Comparison of ENCODE assay signal across 8 cellular contexts in genomic region chr4:2534904-2535385, GRCh38. TPM values are rescaled to one million over a fixed set of nuclear protein-coding genes. Genes with fewer than 3 reads are reported as not detected.
DNase-seq lines count a peak whose midpoint lies in the region.

No MANE protein-coding gene starts in this region.

- H3K36me3 Mint-ChIP-seq in activated CD4-positive, alpha-beta T cell treated with anti-CD3 and anti-CD28 coated beads, Interleukin-2, amount 10 ng/mL, durations not matched to agents 24 days and 14 days (ENCODE audit: low read depth) = peaks cover 7% of the 10 kb centered on the region
- H3K36me3 Mint-ChIP-seq in activated T-helper 2 cell treated with anti-CD3 and anti-CD28 coated beads, Interferon-gamma antibody, Interleukin-2, Interleukin-4, amounts not matched to agents 10 μg/mL and 5 μg/mL and 100 μg/mL, durations not matched to agents 14 hours and 24 hours and 36 hours (ENCODE audit: low read depth) = peaks cover 13% of the 10 kb centered on the region

- H3K9me3 Mint-ChIP-seq in activated CD4-positive, alpha-beta T cell treated with anti-CD3 and anti-CD28 coated beads, Interleukin-2, amount 10 ng/mL, durations not matched to agents 24 days and 14 days = no peaks in the 10 kb centered on the region
- no peaks in the 10 kb centered on the region for H3K9me3 Mint-ChIP-seq in activated T-helper 2 cell treated with anti-CD3 and anti-CD28 coated beads, Interferon-gamma antibody, Interleukin-2, Interleukin-4, amounts not matched to agents 10 μg/mL and 5 μg/mL and 100 μg/mL, durations not matched to agents 14 hours and 24 hours and 36 hours

- no peak for DNase-seq in activated CD4-positive, alpha-beta T cell treated with anti-CD3 and anti-CD28 coated beads, Interleukin-2, amount 10 ng/mL, durations not matched to agents 24 days and 14 days
- no peak for DNase-seq in activated CD4-positive, alpha-beta T cell treated with anti-CD3 and anti-CD28 coated beads, Interleukin-2, amount 50 U/mL, for 1 hour
- no peak for DNase-seq in activated T-helper 2 cell treated with anti-CD3 and anti-CD28 coated beads, Interferon-gamma antibody, Interleukin-2, Interleukin-4, amounts not matched to agents 10 μg/mL and 5 μg/mL and 100 μg/mL, durations not matched to agents 14 hours and 24 hours and 36 hours (ENCODE audit: low spot score)
- peak; percentile 8 for DNase-seq in iPS-NIHi7 (ENCODE audit: extremely low spot score)
- DNase-seq in substantia nigra (lab: John Stamatoyannopoulos, UW) = no peak
- DNase-seq in posterior cingulate gyrus = no peak
- no peak for DNase-seq in ureter (ENCODE audit: low spot score)
- no peak for DNase-seq in NCI-H2227 (lab: John Stamatoyannopoulos, UW; ENCODE audit: unreplicated experiment)

- intact Hi-C loops in activated CD4-positive, alpha-beta T cell treated with anti-CD3 and anti-CD28 coated beads, Interleukin-2, amount 10 ng/mL, durations not matched to agents 24 days and 14 days (cut with micrococcal nuclease) = loop anchor here (2.0 to 10.0 kb wide), 5 partner anchors 157 to 822 kb away; partner anchors contain the start of genes ADD1, HAUS3, POLN and SLBP
- intact Hi-C loops in activated T-helper 2 cell treated with anti-CD3 and anti-CD28 coated beads, Interferon-gamma antibody, Interleukin-2, Interleukin-4, amounts not matched to agents 10 μg/mL and 5 μg/mL and 100 μg/mL, durations not matched to agents 14 hours and 24 hours and 36 hours (cut with micrococcal nuclease) = loop anchor here (1.0 to 5.0 kb wide), 2 partner anchors 37 to 273 kb away; partner anchors contain the start of gene MXD4
- intact Hi-C loops in posterior cingulate gyrus (cut with DNase I) = loop anchor here (5.0 kb wide), 3 partner anchors 118 to 273 kb away; partner anchors contain the start of genes CFAP99, MXD4, TNIP2 and ZFYVE28

- H3K27ac ChIP-seq in substantia nigra (ENCODE audit: low read depth, low read length, poor library complexity, severe bottlenecking) = peak overlapping the region; percentile 92

- peak overlapping the region; percentile 95 for H3K27ac Mint-ChIP-seq in activated CD4-positive, alpha-beta T cell treated with anti-CD3 and anti-CD28 coated beads, Interleukin-2, amount 10 ng/mL, durations not matched to agents 24 days and 14 days
- peak overlapping the region; percentile 80 for H3K27ac Mint-ChIP-seq in activated T-helper 2 cell treated with anti-CD3 and anti-CD28 coated beads, Interferon-gamma antibody, Interleukin-2, Interleukin-4, amounts not matched to agents 10 μg/mL and 5 μg/mL and 100 μg/mL, durations not matched to agents 14 hours and 24 hours and 36 hours

- H3K4me3 Mint-ChIP-seq in activated CD4-positive, alpha-beta T cell treated with anti-CD3 and anti-CD28 coated beads, Interleukin-2, amount 10 ng/mL, durations not matched to agents 24 days and 14 days = peak overlapping the region; percentile 92
- H3K4me3 Mint-ChIP-seq in activated T-helper 2 cell treated with anti-CD3 and anti-CD28 coated beads, Interferon-gamma antibody, Interleukin-2, Interleukin-4, amounts not matched to agents 10 μg/mL and 5 μg/mL and 100 μg/mL, durations not matched to agents 14 hours and 24 hours and 36 hours (ENCODE audit: low read depth) = peak overlapping the region; percentile 90

- H3K27me3 Mint-ChIP-seq in activated CD4-positive, alpha-beta T cell treated with anti-CD3 and anti-CD28 coated beads, Interleukin-2, amount 10 ng/mL, durations not matched to agents 24 days and 14 days = peaks cover 1% of the 10 kb centered on the region
- H3K27me3 Mint-ChIP-seq in activated T-helper 2 cell treated with anti-CD3 and anti-CD28 coated beads, Interferon-gamma antibody, Interleukin-2, Interleukin-4, amounts not matched to agents 10 μg/mL and 5 μg/mL and 100 μg/mL, durations not matched to agents 14 hours and 24 hours and 36 hours (ENCODE audit: low read depth) = peaks cover 2% of the 10 kb centered on the region

- peaks cover 11% of the 10 kb centered on the region for H3K4me1 Mint-ChIP-seq in activated CD4-positive, alpha-beta T cell treated with anti-CD3 and anti-CD28 coated beads, Interleukin-2, amount 10 ng/mL, durations not matched to agents 24 days and 14 days
- H3K4me1 Mint-ChIP-seq in activated T-helper 2 cell treated with anti-CD3 and anti-CD28 coated beads, Interferon-gamma antibody, Interleukin-2, Interleukin-4, amounts not matched to agents 10 μg/mL and 5 μg/mL and 100 μg/mL, durations not matched to agents 14 hours and 24 hours and 36 hours (ENCODE audit: low read depth) = peaks cover 10% of the 10 kb centered on the region

RNA-seq across cellular contexts. Expression of gene FAM193A, which starts 1.5 kb away (rescaled TPM):
- 29.5 and 30.1 TPM in 2 replicates for total RNA-seq in activated CD4-positive, alpha-beta T cell treated with anti-CD3 and anti-CD28 coated beads, Interleukin-2, amount 10 ng/mL, durations not matched to agents 24 days and 14 days
- total RNA-seq in activated T-helper 2 cell treated with anti-CD3 and anti-CD28 coated beads, Interferon-gamma antibody, Interleukin-2, Interleukin-4, amounts not matched to agents 10 μg/mL and 5 μg/mL and 100 μg/mL, durations not matched to agents 14 hours and 24 hours and 36 hours = 30.8 and 31.2 TPM in 2 replicates
- 36.2 TPM for total RNA-seq in ureter
